14 cellular contexts compared by ENCODE assay signal in genomic region chr13:33740134-33740538, GRCh38.
DNase-seq lines count a peak whose midpoint lies in the region; ATAC-seq and TF ChIP-seq lines count a peak whose summit lies in the region.
"Had no signal": no experiment of that assay in that cellular context is flagged by ENCODE, and none has a peak within 500 bp of the region (broad histone marks: within the 10 kb centered on the region; RNA-seq: fewer than 3 reads in every experiment).

No MANE protein-coding gene starts in this region.

- TF ChIP-seq RAD21 in IMR-90 (IDR thresholded peaks at IDR 0.05; ENCODE audit: low read length): no peak

- intact Hi-C loops in IMR-90 (cut with micrococcal nuclease) (no loop called here), posterior cingulate gyrus (cut with DNase I) (no loop called here)

- peaks cover 4% of the 10 kb centered on the region for H3K9me3 Mint-ChIP-seq in mesothelial cell of epicardium

- H4K5ac ChIP-seq in IMR-90 (ENCODE audit: low read depth, low read length): no peak overlapping the region

- no peak overlapping the region for H2AFZ ChIP-seq in IMR-90 (replicated peaks; ENCODE audit: low read length, poor library complexity)

- H3K9me3 ChIP-seq in IMR-90 (ENCODE audit: control insufficient read depth, insufficient read depth, low read length): no peaks in the 10 kb centered on the region

- H3K9me1 ChIP-seq in IMR-90 (ENCODE audit: insufficient read depth, low read length): no peaks in the 10 kb centered on the region

- dilution Hi-C loops in IMR-90 (cut with HindIII; ENCODE audit: low sequenced_read_pairs, unreplicated experiment): no loop called here

- no peak for TF ChIP-seq CTCF in IMR-90 (conservative IDR thresholded peaks at IDR 0.05; ENCODE audit: low read depth, low read length)
- TF ChIP-seq CTCF in fibroblast of the aortic adventitia (IDR thresholded peaks at IDR 0.05; ENCODE audit: insufficient read depth, low read length): no peak
- no peak for TF ChIP-seq CTCF in mesothelial cell of epicardium (IDR thresholded peaks at IDR 0.05; ENCODE audit: unreplicated experiment)

- no peaks in the 10 kb centered on the region for H4K20me1 ChIP-seq in IMR-90 (ENCODE audit: insufficient read depth, low read length)

- WGBS in IMR-90 (ENCODE audit: extremely low coverage in 2 of 2, insufficient read length in 1 of 2), 2 experiments: no CpG with 5 or more reads among the region's 2 CpGs

- H3K36me3 ChIP-seq in IMR-90 (ENCODE audit: control insufficient read depth, insufficient read depth, low read length): no peaks in the 10 kb centered on the region

- H2BK15ac ChIP-seq in IMR-90 (ENCODE audit: low read depth, low read length): no peak overlapping the region

- no peak overlapping the region for H2AK5ac ChIP-seq in IMR-90 (ENCODE audit: low read depth, low read length)

- POLR2A ChIA-PET in IMR-90 (lab: Charles Lee; ENCODE audit: unreplicated experiment): no interaction called here

- H3K4me1 Mint-ChIP-seq in mesothelial cell of epicardium: peaks cover 4% of the 10 kb centered on the region

- DNase-seq in AG20443 (ENCODE audit: low spot score) (peak; percentile 64), IMR-90 (peak; percentile 32), amniotic epithelial cell (ENCODE audit: low read depth) (peak; percentile 84), fibroblast of the aortic adventitia (ENCODE audit: low read depth) (peak; percentile 93), posterior cingulate gyrus (no peak), left lobe of liver (ENCODE audit: low spot score) (no peak), mesothelial cell of epicardium (ENCODE audit: low spot score in 2 of 2, unreplicated experiment in 2 of 2) (no peak)
- no peak for DNase-seq in activated CD4-positive, alpha-beta T cell treated with anti-CD3 and anti-CD28 coated beads, Interleukin-2, amount 50 U/mL, for 1 hour
- DNase-seq: anterior cingulate cortex; effector CD8-positive, alpha-beta T cell; NCI-H2029 treated with DMSO at 0.1 percent for 48 hours; NCI-H748 treated with DMSO at 0.1 percent for 48 hours; SIG-M5; stimulated activated CD4-positive, alpha-beta T cell treated with anti-CD3 and anti-CD28 coated beads, Interleukin-15, amount 100 ng/mL, for 24 hours had no signal

- no peak overlapping the region for H3K18ac ChIP-seq in IMR-90 (ENCODE audit: low read depth, low read length)

- CTCF ChIA-PET in IMR-90 (lab: Yijun Ruan, JAX): no interaction called here

- H3K4me3 Mint-ChIP-seq in mesothelial cell of epicardium: no peak overlapping the region

- peaks cover 6% of the 10 kb centered on the region for H3K27me3 ChIP-seq in IMR-90 (ENCODE audit: control insufficient read depth, insufficient read depth, low read length)

- in situ Hi-C loops in IMR-90 (cut with MboI; ENCODE audit: low sequenced_read_pairs): no loop called here

- TF ChIP-seq POLR2A in IMR-90 (IDR thresholded peaks at IDR 0.05; ENCODE audit: low read depth, low read length): no peak

- no peak overlapping the region for H3K56ac ChIP-seq in IMR-90 (ENCODE audit: extremely low read depth, insufficient read depth, low read length)

- no peak overlapping the region for H3K23ac ChIP-seq in IMR-90 (ENCODE audit: low read depth, low read length)

- no peak overlapping the region for H2BK20ac ChIP-seq in IMR-90 (ENCODE audit: low read depth, low read length)

- no peak overlapping the region for H2AK9ac ChIP-seq in IMR-90 (replicated peaks; ENCODE audit: low read depth, low read length, poor library complexity)

- no peaks in the 10 kb centered on the region for H3K79me1 ChIP-seq in IMR-90 (ENCODE audit: low read depth in 1 of 2, low read length in 2 of 2)

- no peak overlapping the region for H4K8ac ChIP-seq in IMR-90 (ENCODE audit: low read depth in 2 of 2, low read length in 2 of 2)

- H4K91ac ChIP-seq in IMR-90 (ENCODE audit: insufficient read depth, low read depth, low read length): no peak overlapping the region

- no peaks in the 10 kb centered on the region for H3K27me3 Mint-ChIP-seq in mesothelial cell of epicardium (ENCODE audit: low read depth)

- H2BK5ac ChIP-seq in IMR-90 (ENCODE audit: low read depth, low read length, poor library complexity, severe bottlenecking): no peak overlapping the region

- H2BK120ac ChIP-seq in IMR-90 (ENCODE audit: low read depth, low read length): no peak overlapping the region

- no peak overlapping the region for H3K9ac ChIP-seq in IMR-90 (ENCODE audit: low read depth, low read length)

- H3K4me3 ChIP-seq in IMR-90 (ENCODE audit: insufficient read depth, low read depth, low read length) (no peak overlapping the region), fibroblast of the aortic adventitia (ENCODE audit: low read depth, low read length) (no peak overlapping the region)

- no TSS peak for BruUV-seq in IMR-90 (replicated peaks; lab: Mats Ljungman, UMichigan)

- H3K36me3 Mint-ChIP-seq in mesothelial cell of epicardium: no peaks in the 10 kb centered on the region

- ATAC-seq in IMR-90 (ENCODE audit: low read depth): no peak
- ATAC-seq in left lobe of liver: no peak

- no peak overlapping the region for H3K14ac ChIP-seq in IMR-90 (replicated peaks; ENCODE audit: low read depth, low read length)

- H3K27ac ChIP-seq in IMR-90 (ENCODE audit: insufficient read depth, low read length): no peak overlapping the region

- H3K4me1 ChIP-seq in IMR-90 (ENCODE audit: control insufficient read depth, insufficient read depth, low read length): no peaks in the 10 kb centered on the region

- H3K4ac ChIP-seq in IMR-90 (ENCODE audit: low read depth, low read length): no peak overlapping the region

- no peak overlapping the region for H3K4me2 ChIP-seq in IMR-90 (ENCODE audit: low read depth, low read length)

- H3K27ac Mint-ChIP-seq in mesothelial cell of epicardium: no peak overlapping the region

TF ChIP-seq in IMR-90, 13 proteins besides CTCF, POLR2A, EP300 and RAD21:
- TF ChIP-seq MXI1 (IDR thresholded peaks at IDR 0.05; ENCODE audit: borderline replicate concordance, low read depth, low read length) (no peak), MAFK (IDR thresholded peaks at IDR 0.05; ENCODE audit: low read depth, low read length) (no peak), CEBPB (IDR thresholded peaks at IDR 0.05; ENCODE audit: low read depth, low read length) (0 out of 2 replicates have a peak, but pooled peaks have one; percentile 0), NFE2L2 (IDR thresholded peaks at IDR 0.05; ENCODE audit: low read depth, low read length) (no peak)

Comparison
In these comparisons a context has a peak if more than half of its experiments do, and no peak if none do; other contexts are left out.
1. DNase-seq: peak in AG20443 (single experiment), IMR-90 (single experiment), amniotic epithelial cell (single experiment) and fibroblast of the aortic adventitia (single experiment); none in posterior cingulate gyrus (0 of 10), left lobe of liver (single experiment), mesothelial cell of epicardium (0 of 2) and activated CD4-positive, alpha-beta T cell treated with anti-CD3 and anti-CD28 coated beads, Interleukin-2, amount 50 U/mL, for 1 hour (single experiment).